ENCODE assay signal across 24 cellular contexts in genomic region chr22:21054714-21055563, GRCh38. TPM values are rescaled to one million over a fixed set of nuclear protein-coding genes. Genes with fewer than 3 reads are reported as not detected.
"Had no signal": no experiment of that assay in that cellular context is flagged by ENCODE, and none has a peak within 500 bp of the region (broad histone marks: within the 10 kb centered on the region; RNA-seq: fewer than 3 reads in every experiment).

No MANE protein-coding gene starts in this region.

- DNase-seq: activated CD4-positive, alpha-beta T cell treated with anti-CD3 and anti-CD28 coated beads, Interleukin-2, amount 50 U/mL, for 4 hours; activated T-cell treated with anti-CD3 and anti-CD28 coated beads for 4 hours; anterior cingulate cortex; central memory CD4-positive, alpha-beta T cell; dorsolateral prefrontal cortex; midbrain; nephron progenitor cell; retina; stimulated activated CD4-positive, alpha-beta T cell treated with anti-CD3 and anti-CD28 coated beads, Interleukin-12 subunit alpha, Interleukin-12 subunit beta, amount 100 ng/mL, for 4 hours; stimulated activated CD4-positive, alpha-beta T cell treated with anti-CD3 and anti-CD28 coated beads, Interleukin-1b, Interleukin-23, amount 100 ng/mL, for 48 hours; stimulated activated CD8-positive, alpha-beta memory T cell treated with anti-CD3 and anti-CD28 coated beads, Interleukin-4, amount 100 ng/mL, for 48 hours; stimulated activated naive CD4-positive, alpha-beta T cell treated with Interleukin-2 at 50 U/mL for 16 hours; SW 1271; thyroid gland had no signal

- H3K27ac Mint-ChIP-seq: activated T-helper 1 cell treated with anti-CD3 and anti-CD28 coated beads, Interleukin-12 subunit alpha, Interleukin-12 subunit beta, Interleukin-2, Interleukin-4 antibody, amounts not matched to agents 30 ng/mL and 10 ng/mL and 1 ng/mL, durations not matched to agents 14 hours and 24 hours and 36 hours; endodermal cell had no signal

- H3K4me3 ChIP-seq: dorsolateral prefrontal cortex, gastroesophageal sphincter, lung, thyroid gland had no signal

- H3K9me3 ChIP-seq: gastroesophageal sphincter, thyroid gland had no signal

- H3K36me3 Mint-ChIP-seq: brain had no signal

- H3K27ac ChIP-seq: dorsolateral prefrontal cortex, gastroesophageal sphincter, thyroid gland had no signal

- H3K4me1 ChIP-seq: gastroesophageal sphincter, thyroid gland had no signal

- H3K4me3 Mint-ChIP-seq: activated T-helper 1 cell treated with anti-CD3 and anti-CD28 coated beads, Interleukin-12 subunit alpha, Interleukin-12 subunit beta, Interleukin-2, Interleukin-4 antibody, amounts not matched to agents 30 ng/mL and 10 ng/mL and 1 ng/mL, durations not matched to agents 14 hours and 24 hours and 36 hours; endodermal cell; nephron progenitor cell had no signal

- H3K36me3 ChIP-seq: gastroesophageal sphincter, thyroid gland had no signal

- H3K9me3 Mint-ChIP-seq: activated T-helper 1 cell treated with anti-CD3 and anti-CD28 coated beads, Interleukin-12 subunit alpha, Interleukin-12 subunit beta, Interleukin-2, Interleukin-4 antibody, amounts not matched to agents 30 ng/mL and 10 ng/mL and 1 ng/mL, durations not matched to agents 14 hours and 24 hours and 36 hours; endodermal cell; nephron progenitor cell had no signal

- ATAC-seq: gastroesophageal sphincter had no signal

- H3K27me3 ChIP-seq: thyroid gland had no signal

RNA-seq across cellular contexts. Expression of gene LRRC74B, which starts 9.2 kb away (rescaled TPM):
- total RNA-seq: activated T-helper 1 cell treated with anti-CD3 and anti-CD28 coated beads, Interleukin-12 subunit alpha, Interleukin-12 subunit beta, Interleukin-2, Interleukin-4 antibody, amounts not matched to agents 30 ng/mL and 10 ng/mL and 1 ng/mL, durations not matched to agents 14 hours and 24 hours and 36 hours; endodermal cell; epithelial cell of proximal tubule; gastroesophageal sphincter; omental fat pad; posterior vena cava; subcutaneous adipose tissue; T-helper 2 cell treated with Interferon-gamma antibody and Interleukin-4, amounts not matched to agents 100 ng/mL and 5 ng/mL, for 36 hours; thyroid gland had no signal

RNA-seq across cellular contexts. Expression of gene SLC7A4, which starts 22.6 kb away (rescaled TPM):
- total RNA-seq: activated T-helper 1 cell treated with anti-CD3 and anti-CD28 coated beads, Interleukin-12 subunit alpha, Interleukin-12 subunit beta, Interleukin-2, Interleukin-4 antibody, amounts not matched to agents 30 ng/mL and 10 ng/mL and 1 ng/mL, durations not matched to agents 14 hours and 24 hours and 36 hours; T-helper 2 cell treated with Interferon-gamma antibody and Interleukin-4, amounts not matched to agents 100 ng/mL and 5 ng/mL, for 36 hours had no signal

RNA-seq across cellular contexts. Expression of gene P2RX6, which starts 40.0 kb away (rescaled TPM):
- total RNA-seq: epithelial cell of proximal tubule had no signal
